Comparison of ENCODE assay signal across 1 cellular context in the genomic region with DNA sequence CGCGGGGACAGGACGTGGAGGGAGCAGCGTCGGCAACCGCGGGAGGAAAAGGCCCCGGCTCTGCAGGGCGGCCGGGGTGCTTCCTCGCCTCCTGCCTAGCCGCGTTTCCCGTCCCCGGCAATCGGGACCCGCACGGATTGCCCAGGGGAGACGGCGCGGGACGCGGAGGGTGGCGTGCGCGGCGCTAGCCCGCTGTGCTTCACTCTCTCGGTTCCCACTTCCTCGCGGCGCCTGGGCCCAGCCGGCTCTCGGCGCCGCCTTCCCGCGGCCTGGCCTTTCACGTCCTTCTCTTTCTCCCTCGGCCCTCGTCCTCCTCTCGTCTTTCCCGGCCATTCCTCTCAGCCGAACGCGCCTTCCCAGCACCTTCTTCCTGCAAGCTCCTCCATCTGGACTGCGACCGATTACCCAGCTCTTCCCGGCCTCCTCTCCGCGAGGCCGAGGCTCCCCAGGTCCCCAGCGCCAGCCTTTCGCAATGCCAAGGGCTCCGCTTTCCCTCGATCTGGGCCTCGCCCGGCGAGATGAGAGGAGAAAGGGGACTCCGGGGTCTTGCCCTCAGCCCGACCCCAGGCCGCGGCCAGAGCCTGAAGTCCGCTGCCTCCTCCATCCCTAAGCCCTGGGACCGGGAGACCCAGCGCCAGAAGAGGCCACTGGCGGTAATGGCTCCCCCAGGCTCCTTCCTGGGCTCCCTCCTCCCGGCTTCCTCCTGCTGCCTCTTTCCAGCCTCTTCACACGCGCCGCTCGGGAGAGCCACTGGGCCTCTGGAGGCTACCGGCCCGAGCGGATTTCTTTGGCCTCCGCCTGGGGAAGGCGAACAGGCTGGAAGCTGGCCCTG.
TF ChIP-seq lines count a peak whose summit lies in the region.

No MANE protein-coding gene starts in this region.

TF ChIP-seq in HepG2, 621 proteins besides CTCF, POLR2A, EP300 and RAD21 (continued from another document and continues in another):
- TF ChIP-seq, protein P1, sequence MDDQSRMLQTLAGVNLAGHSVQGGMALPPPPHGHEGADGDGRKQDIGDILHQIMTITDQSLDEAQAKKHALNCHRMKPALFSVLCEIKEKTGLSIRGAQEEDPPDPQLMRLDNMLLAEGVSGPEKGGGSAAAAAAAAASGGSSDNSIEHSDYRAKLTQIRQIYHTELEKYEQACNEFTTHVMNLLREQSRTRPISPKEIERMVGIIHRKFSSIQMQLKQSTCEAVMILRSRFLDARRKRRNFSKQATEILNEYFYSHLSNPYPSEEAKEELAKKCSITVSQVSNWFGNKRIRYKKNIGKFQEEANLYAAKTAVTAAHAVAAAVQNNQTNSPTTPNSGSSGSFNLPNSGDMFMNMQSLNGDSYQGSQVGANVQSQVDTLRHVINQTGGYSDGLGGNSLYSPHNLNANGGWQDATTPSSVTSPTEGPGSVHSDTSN (CRISPR knock-in tag; IDR thresholded peaks at IDR 0.05; ENCODE audit: borderline replicate concordance): no peak
- TF ChIP-seq BRCA1 (CRISPR knock-in tag; IDR thresholded peaks at IDR 0.05) (0 out of 2 replicates have a peak, but pooled peaks have one; percentile 80), ZBTB21 (CRISPR knock-in tag; IDR thresholded peaks at IDR 0.05) (no peak), ZNF567 (CRISPR knock-in tag; IDR thresholded peaks at IDR 0.05; ENCODE audit: borderline replicate concordance) (peak; percentile 17; the same call in 1 of the 2 replicates), MTA1 (CRISPR knock-in tag; IDR thresholded peaks at IDR 0.05; ENCODE audit: borderline replicate concordance) (peak; percentile 55; the same call in 1 of the 2 replicates), ZNF724P (CRISPR knock-in tag; IDR thresholded peaks at IDR 0.05; ENCODE audit: borderline replicate concordance) (peak; percentile 81; the same call in 1 of the 2 replicates), NCOA1 (CRISPR knock-in tag; IDR thresholded peaks at IDR 0.05) (no peak), ZNF720 (CRISPR knock-in tag; IDR thresholded peaks at IDR 0.05) (no peak), FOSL1 (CRISPR knock-in tag; IDR thresholded peaks at IDR 0.05; ENCODE audit: borderline replicate concordance) (no peak; the same call in 1 of the 2 replicates), KDM2A (CRISPR knock-in tag; IDR thresholded peaks at IDR 0.05; ENCODE audit: borderline replicate concordance, low read depth) (peak; percentile 41; the same call in 1 of the 2 replicates), ZNF234 (CRISPR knock-in tag; conservative IDR thresholded peaks at IDR 0.05) (no peak), ZNF883 (CRISPR knock-in tag; IDR thresholded peaks at IDR 0.05; ENCODE audit: not compliant biosample characterization) (no peak), ZSCAN21 (CRISPR knock-in tag; IDR thresholded peaks at IDR 0.05; ENCODE audit: borderline replicate concordance) (no peak; the same call in 1 of the 2 replicates), DNMT3B (CRISPR knock-in tag; conservative IDR thresholded peaks at IDR 0.05) (0 out of 2 replicates have a peak, but pooled peaks have one; percentile 22), ZFP36 (IDR thresholded peaks at IDR 0.05; ENCODE audit: borderline replicate concordance, low read depth, low read length, partially characterized antibody) (no peak), GFI1 (CRISPR knock-in tag; IDR thresholded peaks at IDR 0.05; ENCODE audit: borderline replicate concordance) (0 out of 2 replicates have a peak, but pooled peaks have one; percentile 55), RARA (CRISPR knock-in tag; IDR thresholded peaks at IDR 0.05) (peak; percentile 0; the same call in 1 of the 2 replicates), TRIM24 (CRISPR knock-in tag; IDR thresholded peaks at IDR 0.05) (no peak), KDM3A (CRISPR knock-in tag; IDR thresholded peaks at IDR 0.05; ENCODE audit: low read depth) (no peak), RFXAP (CRISPR knock-in tag; IDR thresholded peaks at IDR 0.05; ENCODE audit: borderline replicate concordance) (0 out of 2 replicates have a peak, but pooled peaks have one; percentile 28), ZNF563 (CRISPR knock-in tag; IDR thresholded peaks at IDR 0.05) (peak; percentile 63; the same call in 1 of the 2 replicates), U2AF2 (IDR thresholded peaks at IDR 0.05; ENCODE audit: low read depth, low read length) (0 out of 2 replicates have a peak, but pooled peaks have one; percentile 35), JUN (CRISPR knock-in tag; IDR thresholded peaks at IDR 0.05) (no peak), ZSCAN25 (CRISPR knock-in tag; IDR thresholded peaks at IDR 0.05) (no peak; the same call in 1 of the 2 replicates), BRD4 (CRISPR knock-in tag; IDR thresholded peaks at IDR 0.05) (peak; percentile 79), HDAC2 (CRISPR knock-in tag; IDR thresholded peaks at IDR 0.05) (no peak), RFX1 (IDR thresholded peaks at IDR 0.05) (no peak), RFXANK (CRISPR knock-in tag; IDR thresholded peaks at IDR 0.05) (no peak), ZNF780A (CRISPR knock-in tag; IDR thresholded peaks at IDR 0.05) (0 out of 2 replicates have a peak, but pooled peaks have one; percentile 8), FOXJ3 (CRISPR knock-in tag; IDR thresholded peaks at IDR 0.05; ENCODE audit: borderline replicate concordance) (no peak), CEBPG (CRISPR knock-in tag; IDR thresholded peaks at IDR 0.05) (peak; percentile 70), YEATS4 (CRISPR knock-in tag; IDR thresholded peaks at IDR 0.05; ENCODE audit: borderline replicate concordance) (peak; percentile 26; the same call in 1 of the 2 replicates), ETV5 (CRISPR knock-in tag; IDR thresholded peaks at IDR 0.05; ENCODE audit: borderline replicate concordance) (no peak), ZNF569 (CRISPR knock-in tag; IDR thresholded peaks at IDR 0.05; ENCODE audit: borderline replicate concordance) (no peak), RCOR2 (CRISPR knock-in tag; IDR thresholded peaks at IDR 0.05) (no peak), STAG1 (CRISPR knock-in tag; IDR thresholded peaks at IDR 0.05) (no peak), ZNF776 (CRISPR knock-in tag; IDR thresholded peaks at IDR 0.05) (peak; percentile 53; the same call in 1 of the 2 replicates), RARG (CRISPR knock-in tag; IDR thresholded peaks at IDR 0.05; ENCODE audit: low read depth) (no peak), MYC (CRISPR knock-in tag; IDR thresholded peaks at IDR 0.05; ENCODE audit: borderline replicate concordance) (peak; percentile 50; the same call in 1 of the 2 replicates), ZKSCAN8 (CRISPR knock-in tag; IDR thresholded peaks at IDR 0.05; ENCODE audit: borderline replicate concordance) (no peak), ZNF335 (CRISPR knock-in tag; IDR thresholded peaks at IDR 0.05) (no peak)
- TF ChIP-seq, protein P2, sequence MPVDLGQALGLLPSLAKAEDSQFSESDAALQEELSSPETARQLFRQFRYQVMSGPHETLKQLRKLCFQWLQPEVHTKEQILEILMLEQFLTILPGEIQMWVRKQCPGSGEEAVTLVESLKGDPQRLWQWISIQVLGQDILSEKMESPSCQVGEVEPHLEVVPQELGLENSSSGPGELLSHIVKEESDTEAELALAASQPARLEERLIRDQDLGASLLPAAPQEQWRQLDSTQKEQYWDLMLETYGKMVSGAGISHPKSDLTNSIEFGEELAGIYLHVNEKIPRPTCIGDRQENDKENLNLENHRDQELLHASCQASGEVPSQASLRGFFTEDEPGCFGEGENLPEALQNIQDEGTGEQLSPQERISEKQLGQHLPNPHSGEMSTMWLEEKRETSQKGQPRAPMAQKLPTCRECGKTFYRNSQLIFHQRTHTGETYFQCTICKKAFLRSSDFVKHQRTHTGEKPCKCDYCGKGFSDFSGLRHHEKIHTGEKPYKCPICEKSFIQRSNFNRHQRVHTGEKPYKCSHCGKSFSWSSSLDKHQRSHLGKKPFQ (CRISPR knock-in tag; IDR thresholded peaks at IDR 0.05; ENCODE audit: insufficient replicate concordance): no peak
- TF ChIP-seq, protein P3, sequence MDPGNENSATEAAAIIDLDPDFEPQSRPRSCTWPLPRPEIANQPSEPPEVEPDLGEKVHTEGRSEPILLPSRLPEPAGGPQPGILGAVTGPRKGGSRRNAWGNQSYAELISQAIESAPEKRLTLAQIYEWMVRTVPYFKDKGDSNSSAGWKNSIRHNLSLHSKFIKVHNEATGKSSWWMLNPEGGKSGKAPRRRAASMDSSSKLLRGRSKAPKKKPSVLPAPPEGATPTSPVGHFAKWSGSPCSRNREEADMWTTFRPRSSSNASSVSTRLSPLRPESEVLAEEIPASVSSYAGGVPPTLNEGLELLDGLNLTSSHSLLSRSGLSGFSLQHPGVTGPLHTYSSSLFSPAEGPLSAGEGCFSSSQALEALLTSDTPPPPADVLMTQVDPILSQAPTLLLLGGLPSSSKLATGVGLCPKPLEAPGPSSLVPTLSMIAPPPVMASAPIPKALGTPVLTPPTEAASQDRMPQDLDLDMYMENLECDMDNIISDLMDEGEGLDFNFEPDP (CRISPR knock-in tag; conservative IDR thresholded peaks at IDR 0.05): 0 out of 2 replicates have a peak, but pooled peaks have one; percentile 71
- TF ChIP-seq, protein P4, sequence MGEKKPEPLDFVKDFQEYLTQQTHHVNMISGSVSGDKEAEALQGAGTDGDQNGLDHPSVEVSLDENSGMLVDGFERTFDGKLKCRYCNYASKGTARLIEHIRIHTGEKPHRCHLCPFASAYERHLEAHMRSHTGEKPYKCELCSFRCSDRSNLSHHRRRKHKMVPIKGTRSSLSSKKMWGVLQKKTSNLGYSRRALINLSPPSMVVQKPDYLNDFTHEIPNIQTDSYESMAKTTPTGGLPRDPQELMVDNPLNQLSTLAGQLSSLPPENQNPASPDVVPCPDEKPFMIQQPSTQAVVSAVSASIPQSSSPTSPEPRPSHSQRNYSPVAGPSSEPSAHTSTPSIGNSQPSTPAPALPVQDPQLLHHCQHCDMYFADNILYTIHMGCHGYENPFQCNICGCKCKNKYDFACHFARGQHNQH (CRISPR knock-in tag; IDR thresholded peaks at IDR 0.05): no peak
- TF ChIP-seq, protein P5, sequence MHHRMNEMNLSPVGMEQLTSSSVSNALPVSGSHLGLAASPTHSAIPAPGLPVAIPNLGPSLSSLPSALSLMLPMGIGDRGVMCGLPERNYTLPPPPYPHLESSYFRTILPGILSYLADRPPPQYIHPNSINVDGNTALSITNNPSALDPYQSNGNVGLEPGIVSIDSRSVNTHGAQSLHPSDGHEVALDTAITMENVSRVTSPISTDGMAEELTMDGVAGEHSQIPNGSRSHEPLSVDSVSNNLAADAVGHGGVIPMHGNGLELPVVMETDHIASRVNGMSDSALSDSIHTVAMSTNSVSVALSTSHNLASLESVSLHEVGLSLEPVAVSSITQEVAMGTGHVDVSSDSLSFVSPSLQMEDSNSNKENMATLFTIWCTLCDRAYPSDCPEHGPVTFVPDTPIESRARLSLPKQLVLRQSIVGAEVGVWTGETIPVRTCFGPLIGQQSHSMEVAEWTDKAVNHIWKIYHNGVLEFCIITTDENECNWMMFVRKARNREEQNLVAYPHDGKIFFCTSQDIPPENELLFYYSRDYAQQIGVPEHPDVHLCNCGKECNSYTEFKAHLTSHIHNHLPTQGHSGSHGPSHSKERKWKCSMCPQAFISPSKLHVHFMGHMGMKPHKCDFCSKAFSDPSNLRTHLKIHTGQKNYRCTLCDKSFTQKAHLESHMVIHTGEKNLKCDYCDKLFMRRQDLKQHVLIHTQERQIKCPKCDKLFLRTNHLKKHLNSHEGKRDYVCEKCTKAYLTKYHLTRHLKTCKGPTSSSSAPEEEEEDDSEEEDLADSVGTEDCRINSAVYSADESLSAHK (CRISPR knock-in tag; IDR thresholded peaks at IDR 0.05; ENCODE audit: borderline replicate concordance): no peak
- TF ChIP-seq, protein P6, sequence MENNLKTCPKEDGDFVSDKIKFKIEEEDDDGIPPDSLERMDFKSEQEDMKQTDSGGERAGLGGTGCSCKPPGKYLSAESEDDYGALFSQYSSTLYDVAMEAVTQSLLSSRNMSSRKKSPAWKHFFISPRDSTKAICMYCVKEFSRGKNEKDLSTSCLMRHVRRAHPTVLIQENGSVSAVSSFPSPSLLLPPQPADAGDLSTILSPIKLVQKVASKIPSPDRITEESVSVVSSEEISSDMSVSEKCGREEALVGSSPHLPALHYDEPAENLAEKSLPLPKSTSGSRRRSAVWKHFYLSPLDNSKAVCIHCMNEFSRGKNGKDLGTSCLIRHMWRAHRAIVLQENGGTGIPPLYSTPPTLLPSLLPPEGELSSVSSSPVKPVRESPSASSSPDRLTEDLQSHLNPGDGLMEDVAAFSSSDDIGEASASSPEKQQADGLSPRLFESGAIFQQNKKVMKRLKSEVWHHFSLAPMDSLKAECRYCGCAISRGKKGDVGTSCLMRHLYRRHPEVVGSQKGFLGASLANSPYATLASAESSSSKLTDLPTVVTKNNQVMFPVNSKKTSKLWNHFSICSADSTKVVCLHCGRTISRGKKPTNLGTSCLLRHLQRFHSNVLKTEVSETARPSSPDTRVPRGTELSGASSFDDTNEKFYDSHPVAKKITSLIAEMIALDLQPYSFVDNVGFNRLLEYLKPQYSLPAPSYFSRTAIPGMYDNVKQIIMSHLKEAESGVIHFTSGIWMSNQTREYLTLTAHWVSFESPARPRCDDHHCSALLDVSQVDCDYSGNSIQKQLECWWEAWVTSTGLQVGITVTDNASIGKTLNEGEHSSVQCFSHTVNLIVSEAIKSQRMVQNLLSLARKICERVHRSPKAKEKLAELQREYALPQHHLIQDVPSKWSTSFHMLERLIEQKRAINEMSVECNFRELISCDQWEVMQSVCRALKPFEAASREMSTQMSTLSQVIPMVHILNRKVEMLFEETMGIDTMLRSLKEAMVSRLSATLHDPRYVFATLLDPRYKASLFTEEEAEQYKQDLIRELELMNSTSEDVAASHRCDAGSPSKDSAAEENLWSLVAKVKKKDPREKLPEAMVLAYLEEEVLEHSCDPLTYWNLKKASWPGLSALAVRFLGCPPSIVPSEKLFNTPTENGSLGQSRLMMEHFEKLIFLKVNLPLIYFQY (CRISPR knock-in tag; IDR thresholded peaks at IDR 0.05; ENCODE audit: borderline replicate concordance): no peak
- TF ChIP-seq, protein P7, sequence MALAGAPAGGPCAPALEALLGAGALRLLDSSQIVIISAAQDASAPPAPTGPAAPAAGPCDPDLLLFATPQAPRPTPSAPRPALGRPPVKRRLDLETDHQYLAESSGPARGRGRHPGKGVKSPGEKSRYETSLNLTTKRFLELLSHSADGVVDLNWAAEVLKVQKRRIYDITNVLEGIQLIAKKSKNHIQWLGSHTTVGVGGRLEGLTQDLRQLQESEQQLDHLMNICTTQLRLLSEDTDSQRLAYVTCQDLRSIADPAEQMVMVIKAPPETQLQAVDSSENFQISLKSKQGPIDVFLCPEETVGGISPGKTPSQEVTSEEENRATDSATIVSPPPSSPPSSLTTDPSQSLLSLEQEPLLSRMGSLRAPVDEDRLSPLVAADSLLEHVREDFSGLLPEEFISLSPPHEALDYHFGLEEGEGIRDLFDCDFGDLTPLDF (CRISPR knock-in tag; IDR thresholded peaks at IDR 0.05): peak; percentile 67; the same call in 1 of the 2 replicates
- TF ChIP-seq, protein P8, sequence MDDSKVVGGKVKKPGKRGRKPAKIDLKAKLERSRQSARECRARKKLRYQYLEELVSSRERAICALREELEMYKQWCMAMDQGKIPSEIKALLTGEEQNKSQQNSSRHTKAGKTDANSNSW (CRISPR knock-in tag; IDR thresholded peaks at IDR 0.05; ENCODE audit: borderline replicate concordance): no peak
- TF ChIP-seq, protein P9, sequence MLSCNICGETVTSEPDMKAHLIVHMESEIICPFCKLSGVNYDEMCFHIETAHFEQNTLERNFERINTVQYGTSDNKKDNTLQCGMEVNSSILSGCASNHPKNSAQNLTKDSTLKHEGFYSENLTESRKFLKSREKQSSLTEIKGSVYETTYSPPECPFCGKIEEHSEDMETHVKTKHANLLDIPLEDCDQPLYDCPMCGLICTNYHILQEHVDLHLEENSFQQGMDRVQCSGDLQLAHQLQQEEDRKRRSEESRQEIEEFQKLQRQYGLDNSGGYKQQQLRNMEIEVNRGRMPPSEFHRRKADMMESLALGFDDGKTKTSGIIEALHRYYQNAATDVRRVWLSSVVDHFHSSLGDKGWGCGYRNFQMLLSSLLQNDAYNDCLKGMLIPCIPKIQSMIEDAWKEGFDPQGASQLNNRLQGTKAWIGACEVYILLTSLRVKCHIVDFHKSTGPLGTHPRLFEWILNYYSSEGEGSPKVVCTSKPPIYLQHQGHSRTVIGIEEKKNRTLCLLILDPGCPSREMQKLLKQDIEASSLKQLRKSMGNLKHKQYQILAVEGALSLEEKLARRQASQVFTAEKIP (CRISPR knock-in tag; IDR thresholded peaks at IDR 0.05; ENCODE audit: borderline replicate concordance): no peak
